In the genomic region with DNA sequence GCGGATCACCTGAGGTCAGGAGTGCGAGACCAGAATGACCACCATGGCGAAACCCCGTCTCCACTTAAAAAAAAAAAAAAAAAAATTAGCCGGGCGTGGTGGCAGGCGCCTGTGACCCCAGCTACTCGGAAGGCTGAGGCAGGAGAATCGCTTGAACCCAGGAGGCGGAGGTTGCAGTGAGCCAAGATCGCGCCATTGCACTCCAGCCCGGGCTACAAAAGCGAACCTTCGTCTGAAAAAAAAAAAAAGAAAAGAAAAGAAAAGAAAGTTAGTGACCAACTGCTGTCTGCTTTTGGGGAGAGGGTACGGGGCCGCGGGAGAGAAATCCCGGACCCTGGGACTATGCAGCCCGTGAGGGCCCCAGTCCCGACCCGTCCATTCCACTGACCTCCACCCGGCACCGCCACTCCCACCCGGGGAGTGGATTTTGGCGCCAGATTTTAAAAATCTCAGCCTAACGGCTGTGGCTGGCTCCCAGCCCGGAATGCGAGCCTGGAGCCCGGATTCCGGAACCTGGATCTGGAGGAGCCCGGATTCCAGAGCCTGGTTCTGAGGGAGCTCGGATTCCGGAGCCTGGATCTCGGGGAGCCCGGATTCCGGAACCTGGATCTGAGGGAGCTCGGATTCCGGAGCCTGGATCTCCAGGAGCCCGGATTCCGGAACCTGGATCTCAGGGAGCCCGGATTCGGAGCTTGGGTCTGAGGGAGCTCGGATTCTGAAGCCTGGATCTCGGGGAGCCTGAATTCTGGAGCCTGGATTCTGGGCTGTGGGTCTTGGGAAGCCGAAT, we compare ENCODE assay signal across 9 cellular contexts. TPM values are rescaled to one million over a fixed set of nuclear protein-coding genes. Genes with fewer than 3 reads are reported as not detected.
DNase-seq lines count a peak whose midpoint lies in the region.
"Had no signal": no experiment of that assay in that cellular context is flagged by ENCODE, and none has a peak within 500 bp of the region (broad histone marks: within the 10 kb centered on the region; RNA-seq: fewer than 3 reads in every experiment).

No MANE protein-coding gene starts in this region.

- no peaks in the 10 kb centered on the region for H3K9me3 ChIP-seq in skeletal muscle tissue (ENCODE audit: control insufficient read depth in 3 of 3, low read length in 3 of 3)

- peak overlapping the region in 2 of 3 donors; percentile 56 to 70 for H3K9ac ChIP-seq in skeletal muscle tissue (ENCODE audit: low read depth in 1 of 3, low read length in 3 of 3)

- H3K4me3 ChIP-seq in skeletal muscle tissue (ENCODE audit: low read length in 3 of 3), result peak overlapping the region; percentile 48 to 73 (median 70)

- peak; percentile 72 for DNase-seq in DMS53 (lab: John Stamatoyannopoulos, UW)
- no peak for DNase-seq in DMS53 treated with DMSO at 0.1 percent for 48 hours (lab: John Stamatoyannopoulos, UW; ENCODE audit: unreplicated experiment)
- peak; percentile 86 for DNase-seq in NCI-H460 (ENCODE audit: extremely low read depth, low read depth)
- peak; percentile 95 for DNase-seq in cerebellar cortex (ENCODE audit: low spot score)
- DNase-seq in iris pigment epithelial cell (ENCODE audit: low read depth), result peak; percentile 97
- DNase-seq in stimulated activated CD4-positive, alpha-beta T cell treated with anti-CD3 and anti-CD28 coated beads, Interleukin-15, amount 100 ng/mL, for 24 hours, result no peak
- DNase-seq in stimulated activated naive CD4-positive, alpha-beta T cell (lab: John Stamatoyannopoulos, UW), result no peak

- H3K4me1 ChIP-seq in skeletal muscle tissue (ENCODE audit: control insufficient read depth in 3 of 3, insufficient read depth in 3 of 3, low read length in 3 of 3), result peaks cover 7 to 17% (median 12%) of the 10 kb centered on the region in 3 donors

- no peak overlapping the region for H3K27ac ChIP-seq in skeletal muscle tissue (ENCODE audit: low read depth, low read length)
- H3K27ac ChIP-seq: C4-2B had no signal

- H3K36me3 ChIP-seq in skeletal muscle tissue (ENCODE audit: control insufficient read depth in 3 of 3, insufficient read depth in 3 of 3, low read length in 3 of 3), result no peaks in the 10 kb centered on the region

- H3K27me3 ChIP-seq in skeletal muscle tissue (ENCODE audit: control insufficient read depth in 3 of 3, insufficient read depth in 3 of 3, low read length in 3 of 3), result no peaks in the 10 kb centered on the region

RNA-seq across cellular contexts. Expression of a gene that starts 6.1 kb away (rescaled TPM):
- total RNA-seq in NCI-H460 (2014; rRNA removed; shearing (Covaris generic)), result 47.8 and 51.9 TPM in 2 replicates
- polyA plus RNA-seq in NCI-H460 (2014; cell fraction: nucleus; rRNA removed), result 113 and 156 TPM in 2 replicates
- total RNA-seq in skeletal muscle tissue, result 52.7 TPM

RNA-seq across cellular contexts. Expression of a gene that starts 13.1 kb away (rescaled TPM):
- total RNA-seq in NCI-H460 (2014; rRNA removed; shearing (Covaris generic)), result 36.6 and 38.4 TPM in 2 replicates
- 39.1 and 53.0 TPM in 2 replicates for polyA plus RNA-seq in NCI-H460 (2014; cell fraction: nucleus; rRNA removed)
- total RNA-seq in skeletal muscle tissue, result 5.7 TPM

RNA-seq across cellular contexts. Expression of a gene that starts 35.4 kb away (rescaled TPM):
- total RNA-seq in NCI-H460 (2014; rRNA removed; shearing (Covaris generic)), result 30.7 and 32.1 TPM in 2 replicates
- 44.3 and 54.7 TPM in 2 replicates for polyA plus RNA-seq in NCI-H460 (2014; cell fraction: nucleus; rRNA removed)
- total RNA-seq in skeletal muscle tissue, result 29.7 TPM

Comparison
In these comparisons a context has a peak if more than half of its experiments do, and no peak if none do; other contexts are left out.
1. DNase-seq: peak in DMS53 (single experiment), NCI-H460 (single experiment), cerebellar cortex (single experiment) and iris pigment epithelial cell (single experiment); none in DMS53 treated with DMSO at 0.1 percent for 48 hours (single experiment), stimulated activated CD4-positive, alpha-beta T cell treated with anti-CD3 and anti-CD28 coated beads, Interleukin-15, amount 100 ng/mL, for 24 hours (single experiment) and stimulated activated naive CD4-positive, alpha-beta T cell (0 of 6).